In the genomic region with DNA sequence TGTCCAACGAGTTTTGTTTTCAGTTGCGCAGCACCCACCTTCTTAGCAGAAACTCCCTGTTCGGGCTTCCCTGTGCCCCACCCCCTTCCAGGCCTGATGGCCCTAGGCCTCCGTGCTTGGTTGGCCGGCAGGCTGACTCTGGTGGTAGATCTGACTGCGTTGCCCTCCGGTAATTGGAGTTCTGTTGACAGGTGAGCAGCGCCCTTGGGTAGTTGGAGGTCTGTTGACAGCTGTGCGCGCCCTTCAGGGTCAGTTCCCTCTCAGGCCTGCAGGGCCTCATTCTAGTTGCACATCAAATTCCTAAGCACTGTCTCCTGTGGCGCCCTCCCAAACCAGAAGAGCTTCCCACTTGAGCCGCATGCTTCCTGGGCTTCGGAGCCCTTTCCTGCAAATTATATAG, we compare ENCODE assay signal across 17 cellular contexts. TPM values are rescaled to one million over a fixed set of nuclear protein-coding genes. Genes with fewer than 3 reads are reported as not detected.
"Had no signal": no experiment of that assay in that cellular context is flagged by ENCODE, and none has a peak within 500 bp of the region (broad histone marks: within the 10 kb centered on the region; RNA-seq: fewer than 3 reads in every experiment).

No MANE protein-coding gene starts in this region.

- H3K27me3 Mint-ChIP-seq: activated CD8-positive, alpha-beta memory T cell treated with anti-CD3 and anti-CD28 coated beads, Interleukin-2, amount 10 ng/mL, durations not matched to agents 7 days and 5 days; activated naive CD8-positive, alpha-beta T cell; brain; dendritic cell treated with granulocyte-macrophage colony-stimulating factor and Interleukin-4, amounts not matched to agents 40 ng/mL and 50 ng/mL, for 4 days; natural killer cell treated with Interleukin-12 subunit alpha and Interleukin-12 subunit beta and Interleukin-15 and Interleukin-18, amount 100 ng/mL, for 72 hours had no signal

- H3K9me3 Mint-ChIP-seq: brain; dendritic cell treated with granulocyte-macrophage colony-stimulating factor and Interleukin-4, amounts not matched to agents 40 ng/mL and 50 ng/mL, for 4 days; natural killer cell treated with Interleukin-12 subunit alpha and Interleukin-12 subunit beta and Interleukin-15 and Interleukin-18, amount 100 ng/mL, for 72 hours; T-helper 2 cell treated with Interferon-gamma antibody and Interleukin-4, amounts not matched to agents 5 μg/mL and 100 μg/mL, for 36 hours had no signal

- H3K4me3 Mint-ChIP-seq: activated CD8-positive, alpha-beta memory T cell treated with anti-CD3 and anti-CD28 coated beads, Interleukin-2, amount 10 ng/mL, durations not matched to agents 7 days and 5 days; activated naive CD8-positive, alpha-beta T cell; brain; dendritic cell treated with granulocyte-macrophage colony-stimulating factor and Interleukin-4, amounts not matched to agents 40 ng/mL and 50 ng/mL, for 4 days; natural killer cell treated with Interleukin-12 subunit alpha and Interleukin-12 subunit beta and Interleukin-15 and Interleukin-18, amount 100 ng/mL, for 72 hours; T-helper 2 cell treated with Interferon-gamma antibody and Interleukin-4, amounts not matched to agents 5 μg/mL and 100 μg/mL, for 36 hours had no signal

- DNase-seq: activated CD4-positive, alpha-beta T cell treated with anti-CD3 and anti-CD28 coated beads, Interleukin-2, amount 50 U/mL, for 48 hours; activated CD8-positive, alpha-beta memory T cell treated with anti-CD3 and anti-CD28 coated beads, Interleukin-2, amount 10 ng/mL, durations not matched to agents 7 days and 5 days; activated gamma-delta T cell; activated T-cell treated with anti-CD3 and anti-CD28 coated beads, Interleukin-2, amount 50 U/mL, for 48 hours; amygdala; erythroblast; hypothalamus; kidney glomerular epithelial cell; retina; trophoblast cell had no signal

- H3K4me3 ChIP-seq: skin epidermis had no signal

- H3K27ac ChIP-seq: skin epidermis had no signal

- H3K36me3 Mint-ChIP-seq: activated CD8-positive, alpha-beta memory T cell treated with anti-CD3 and anti-CD28 coated beads, Interleukin-2, amount 10 ng/mL, durations not matched to agents 7 days and 5 days; activated naive CD8-positive, alpha-beta T cell; brain; natural killer cell treated with Interleukin-12 subunit alpha and Interleukin-12 subunit beta and Interleukin-15 and Interleukin-18, amount 100 ng/mL, for 72 hours had no signal

- H3K27ac Mint-ChIP-seq: activated CD8-positive, alpha-beta memory T cell treated with anti-CD3 and anti-CD28 coated beads, Interleukin-2, amount 10 ng/mL, durations not matched to agents 7 days and 5 days; activated naive CD8-positive, alpha-beta T cell; brain; dendritic cell treated with granulocyte-macrophage colony-stimulating factor and Interleukin-4, amounts not matched to agents 40 ng/mL and 50 ng/mL, for 4 days; natural killer cell treated with Interleukin-12 subunit alpha and Interleukin-12 subunit beta and Interleukin-15 and Interleukin-18, amount 100 ng/mL, for 72 hours; T-helper 2 cell treated with Interferon-gamma antibody and Interleukin-4, amounts not matched to agents 5 μg/mL and 100 μg/mL, for 36 hours had no signal

- H3K4me1 Mint-ChIP-seq: activated CD8-positive, alpha-beta memory T cell treated with anti-CD3 and anti-CD28 coated beads, Interleukin-2, amount 10 ng/mL, durations not matched to agents 7 days and 5 days had no signal

RNA-seq across cellular contexts. Expression of a gene that starts 29.2 kb away (rescaled TPM):
- total RNA-seq: natural killer cell treated with Interleukin-12 subunit alpha and Interleukin-12 subunit beta and Interleukin-15 and Interleukin-18, amount 100 ng/mL, for 72 hours; osteoblast had no signal
